8 cellular contexts compared by ENCODE assay signal in genomic region chr16:590165-590874, GRCh38. TPM values are rescaled to one million over a fixed set of nuclear protein-coding genes. Genes with fewer than 3 reads are reported as not detected.
DNase-seq lines count a peak whose midpoint lies in the region; ATAC-seq and TF ChIP-seq lines count a peak whose summit lies in the region.

No MANE protein-coding gene starts in this region.

- H3K4me1 ChIP-seq in foreskin keratinocyte = peaks cover 27% of the 10 kb centered on the region

- DNase-seq in UCSD-AML1 (lab: John Stamatoyannopoulos, UW; ENCODE audit: unreplicated experiment) (peak; percentile 61), foreskin keratinocyte (peak in 1 of 2 donors; percentile 44), sciatic nerve (ENCODE audit: low spot score) (peak; percentile 75), medulla oblongata (ENCODE audit: extremely low spot score) (no peak), hippocampal formation (lab: John Stamatoyannopoulos, UW) (no peak)

- intact Hi-C loops in sciatic nerve (cut with DNase I) = no loop called here

- H3K27ac ChIP-seq in 22Rv1 (peak overlapping the region; percentile 99), foreskin keratinocyte (peak overlapping the region; percentile 35)

- H3K27me3 ChIP-seq in foreskin keratinocyte = peaks cover 3% of the 10 kb centered on the region

- peak; percentile 7 for TF ChIP-seq POLR2A in GM15510 (IDR thresholded peaks at IDR 0.05; ENCODE audit: borderline replicate concordance, extremely low read depth, insufficient read length)

- peak; percentile 23; the same call in 1 of the 2 replicates for TF ChIP-seq CTCF in 22Rv1 (IDR thresholded peaks at IDR 0.05)
- no peak for TF ChIP-seq CTCF in foreskin keratinocyte (conservative IDR thresholded peaks at IDR 0.05)

- ATAC-seq in foreskin keratinocyte (no peak), sciatic nerve (no peak), HG02973 (IDR thresholded peaks at IDR 0.05; ENCODE audit: unreplicated experiment) (no peak)

RNA-seq across cellular contexts. Expression of gene RAB40C, which starts 0.5 kb away (rescaled TPM):
- total RNA-seq in foreskin keratinocyte (10.9 and 11.2 TPM in 2 replicates), sciatic nerve (22.5 TPM)
- 11.0 and 11.6 TPM in 2 replicates for polyA plus RNA-seq in foreskin keratinocyte

RNA-seq across cellular contexts. Expression of gene PIGQ, which starts 20.6 kb away (rescaled TPM):
- total RNA-seq in foreskin keratinocyte = 29.3 and 40.7 TPM in 2 replicates
- 31.4 and 37.2 TPM in 2 replicates for polyA plus RNA-seq in foreskin keratinocyte
- total RNA-seq in sciatic nerve = 46.6 TPM

RNA-seq across cellular contexts. Expression of gene NHLRC4, which starts 23.5 kb away (rescaled TPM):
- total RNA-seq in foreskin keratinocyte (0.18 and 0.41 TPM in 2 replicates), sciatic nerve (1.2 TPM)
- 0.10 and 0.20 TPM in 2 replicates for polyA plus RNA-seq in foreskin keratinocyte

RNA-seq across cellular contexts. Expression of gene PRR35, which starts 30.1 kb away (rescaled TPM):
- total RNA-seq in foreskin keratinocyte = not detected in 2 replicates
- not detected in 2 replicates for polyA plus RNA-seq in foreskin keratinocyte
- not detected for total RNA-seq in sciatic nerve

RNA-seq across cellular contexts. Expression of gene WFIKKN1, which starts 40.5 kb away (rescaled TPM):
- 0.07 TPM in 2 replicates for total RNA-seq in foreskin keratinocyte
- polyA plus RNA-seq in foreskin keratinocyte = 0.02 and 0.08 TPM in 2 replicates
- total RNA-seq in sciatic nerve = 1.5 TPM

Comparison
In these comparisons a context has a peak if more than half of its experiments do, and no peak if none do; other contexts are left out.
1. DNase-seq: peak in UCSD-AML1 (single experiment) and sciatic nerve (single experiment); none in medulla oblongata (single experiment) and hippocampal formation (0 of 2).